Comparison of ENCODE assay signal across 8 cellular contexts in the genomic region with DNA sequence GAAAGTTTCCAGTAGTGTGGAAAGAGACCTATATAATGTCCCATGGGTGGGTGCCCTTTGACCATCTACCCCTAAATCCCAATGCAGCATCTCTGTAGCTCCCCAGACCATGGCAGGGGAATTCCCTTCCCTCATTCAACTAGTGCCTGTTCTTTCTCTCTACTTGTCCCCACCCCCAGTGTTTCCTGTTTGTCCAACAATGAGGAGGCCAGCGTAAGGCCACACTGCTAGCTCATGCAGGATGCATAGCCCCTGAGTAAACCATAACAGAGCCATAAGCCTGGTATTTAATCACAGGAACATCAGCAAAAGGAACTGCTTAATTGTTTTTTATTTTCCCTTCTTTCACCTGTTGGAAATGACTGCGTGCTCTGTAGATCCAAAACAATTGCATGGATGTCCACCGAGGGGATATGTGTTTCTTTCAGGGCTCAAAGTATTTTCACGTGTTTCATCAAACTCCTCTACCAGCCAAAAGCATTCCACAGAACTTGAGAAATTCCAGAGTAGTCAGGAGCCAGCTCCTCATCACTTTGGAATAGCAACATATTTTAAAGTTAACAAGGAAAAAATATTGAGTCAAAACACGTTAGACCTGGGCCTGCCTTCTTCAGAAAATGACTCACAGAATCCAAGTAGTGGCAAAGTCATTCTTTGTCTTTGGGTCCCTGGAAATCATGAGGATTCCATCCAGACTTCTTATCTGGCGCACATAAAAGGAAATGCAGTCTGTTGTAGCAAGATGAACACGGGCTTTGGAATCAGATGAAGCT.
DNase-seq lines count a peak whose midpoint lies in the region; ATAC-seq and TF ChIP-seq lines count a peak whose summit lies in the region.

No MANE protein-coding gene starts in this region.

- no peaks in the 10 kb centered on the region for H3K79me1 ChIP-seq in H9 (ENCODE audit: insufficient read depth, low read depth, low read length, poor library complexity, severe bottlenecking)

- no peak overlapping the region for H3K27ac ChIP-seq in H9 (ENCODE audit: insufficient read length, low read depth, low read length)
- peak overlapping the region; percentile 65 for H3K27ac ChIP-seq in lower lobe of right lung

- no peak overlapping the region for H2BK120ac ChIP-seq in H9 (ENCODE audit: low read depth, low read length, poor library complexity, severe bottlenecking)

- H3K9me3 ChIP-seq in H9 (ENCODE audit: control insufficient read depth, low read depth, low read length) (no peaks in the 10 kb centered on the region), lower lobe of right lung (no peaks in the 10 kb centered on the region), BE2C (no peaks in the 10 kb centered on the region)

- no peaks in the 10 kb centered on the region for H3K4me1 ChIP-seq in H9 (ENCODE audit: insufficient read depth, low read length)
- H3K4me1 ChIP-seq in lower lobe of right lung: peaks cover 63% of the 10 kb centered on the region
- H3K4me1 ChIP-seq in BE2C: no peaks in the 10 kb centered on the region

- H2BK20ac ChIP-seq in H9 (ENCODE audit: low read depth, low read length, poor library complexity, severe bottlenecking): no peak overlapping the region

- no peaks in the 10 kb centered on the region for H3K9me3 Mint-ChIP-seq in H9
- H3K9me3 Mint-ChIP-seq in activated T-helper 17 cell treated with anti-CD3 and anti-CD28 coated beads, Interleukin-2, amount 50 U/mL, for 72 hours: no peaks in the 10 kb centered on the region

- no peak overlapping the region for H3T11ph ChIP-seq in H9 (ENCODE audit: low read length)

- no peak overlapping the region for H2BK12ac ChIP-seq in H9 (ENCODE audit: insufficient read length, low read depth, low read length)

- H3K4me3 ChIP-seq in lower lobe of right lung (no peak overlapping the region), BE2C (ENCODE audit: low read depth, low read length) (no peak overlapping the region)

- no peak overlapping the region for H3K4ac ChIP-seq in H9 (ENCODE audit: low read depth, low read length)

- peak overlapping the region in 2 of 3 experiments; percentile 2 to 27; a peak in 1 of 7 replicates for H3K27ac Mint-ChIP-seq in H9
- peak overlapping the region; percentile 99 for H3K27ac Mint-ChIP-seq in activated T-helper 17 cell treated with anti-CD3 and anti-CD28 coated beads, Interleukin-2, amount 50 U/mL, for 72 hours

- H3K56ac ChIP-seq in H9 (ENCODE audit: insufficient read length, low read depth, low read length): no peak overlapping the region

- no peaks in the 10 kb centered on the region for H3K23me2 ChIP-seq in H9 (ENCODE audit: insufficient read length, low read depth, low read length, poor library complexity, severe bottlenecking)

- H4K8ac ChIP-seq in H9 (replicated peaks; ENCODE audit: insufficient read length, low read depth, low read length): no peak overlapping the region

- H4K91ac ChIP-seq in H9 (ENCODE audit: insufficient read length, low read depth, low read length): no peak overlapping the region

- no peaks in the 10 kb centered on the region for H3K27me3 Mint-ChIP-seq in H9 (ENCODE audit: low read depth)
- no peaks in the 10 kb centered on the region for H3K27me3 Mint-ChIP-seq in activated T-helper 17 cell treated with anti-CD3 and anti-CD28 coated beads, Interleukin-2, amount 50 U/mL, for 72 hours

- no peak overlapping the region for H2BK15ac ChIP-seq in H9 (ENCODE audit: low read depth, low read length)

- peak; percentile 62 for DNase-seq in Caki2 (ENCODE audit: low read depth)
- DNase-seq in H9: no peak
- no peak for DNase-seq in lower lobe of right lung
- DNase-seq in BE2C: no peak
- DNase-seq in NCI-H510A (lab: John Stamatoyannopoulos, UW): no peak
- DNase-seq in LoVo (ENCODE audit: low spot score): no peak
- no peak for DNase-seq in GM13977 (ENCODE audit: low spot score)

- no peak overlapping the region for H4K5ac ChIP-seq in H9 (ENCODE audit: insufficient read length, low read depth, low read length)

- no peaks in the 10 kb centered on the region for H3K79me2 ChIP-seq in H9 (ENCODE audit: insufficient read depth, low read length)

- no peak overlapping the region for H2AFZ ChIP-seq in H9 (ENCODE audit: low read length)

- no peak overlapping the region for H2BK5ac ChIP-seq in H9 (ENCODE audit: insufficient read length, low read length)

- no CpG with 5 or more reads among the region's 7 CpGs for WGBS in H9 (ENCODE audit: extremely low coverage, insufficient read length, low lambda C conversion rate)

- no peak overlapping the region for H3K23ac ChIP-seq in H9 (ENCODE audit: insufficient read length, low read depth, low read length)

- H3K4me3 Mint-ChIP-seq in H9: no peak overlapping the region
- peak overlapping the region; percentile 79 for H3K4me3 Mint-ChIP-seq in activated T-helper 17 cell treated with anti-CD3 and anti-CD28 coated beads, Interleukin-2, amount 50 U/mL, for 72 hours

- H4K20me1 ChIP-seq in H9 (ENCODE audit: control insufficient read depth, insufficient read depth, insufficient read length): no peaks in the 10 kb centered on the region

- H3K14ac ChIP-seq in H9 (ENCODE audit: insufficient read depth, low read length): no peak overlapping the region

- intact Hi-C loops in lower lobe of right lung (cut with DNase I): no loop called here

- in situ Hi-C loops in Caki2 (cut with HindIII; ENCODE audit: low pct_unique_long_range_greater_than_20kb, low sequenced_read_pairs) (no loop called here), GM13977 (cut with MboI; ENCODE audit: low pct_unique_long_range_greater_than_20kb, low sequenced_read_pairs, unreplicated experiment) (loop anchor here (10.0 kb wide), 1 partner anchor 63 kb away; no protein-coding TSS in a partner anchor)

- TF ChIP-seq CTCF in H9 (conservative IDR thresholded peaks at IDR 0.05): no peak
- TF ChIP-seq CTCF in lower lobe of right lung (IDR thresholded peaks at IDR 0.05): no peak
- TF ChIP-seq CTCF in BE2C (IDR thresholded peaks at IDR 0.05; ENCODE audit: low read depth, low read length): no peak
- no peak for TF ChIP-seq CTCF in GM13977 (IDR thresholded peaks at IDR 0.05; ENCODE audit: extremely low read depth, insufficient read depth, missing control alignments)

- H3K36me3 ChIP-seq in lower lobe of right lung (peaks cover 51% of the 10 kb centered on the region), BE2C (peaks cover 7% of the 10 kb centered on the region)

- peaks cover 5 to 65% (median 11%) of the 10 kb centered on the region in 3 experiments; a peak in 5 of 7 replicates for H3K36me3 Mint-ChIP-seq in H9 (ENCODE audit: insufficient read depth in 1 of 3, low read depth in 3 of 3)
- H3K36me3 Mint-ChIP-seq in activated T-helper 17 cell treated with anti-CD3 and anti-CD28 coated beads, Interleukin-2, amount 50 U/mL, for 72 hours (ENCODE audit: low read depth): peaks cover 86% of the 10 kb centered on the region

- no peak overlapping the region for H3K9ac ChIP-seq in H9 (ENCODE audit: extremely low read depth, insufficient read length, low read length)

- H3K18ac ChIP-seq in H9 (ENCODE audit: insufficient read length, low read depth, low read length): no peak overlapping the region

- peak; percentile 37 for ATAC-seq in activated T-helper 17 cell treated with anti-CD3 and anti-CD28 coated beads, Interleukin-2, amount 50 U/mL, for 72 hours (replicated peaks)
- ATAC-seq in lower lobe of right lung: no peak

- H3K27me3 ChIP-seq in H9 (ENCODE audit: insufficient read depth, low read length) (no peaks in the 10 kb centered on the region), lower lobe of right lung (ENCODE audit: low read depth) (no peaks in the 10 kb centered on the region), BE2C (no peaks in the 10 kb centered on the region)

- no peak overlapping the region for H2AK5ac ChIP-seq in H9 (ENCODE audit: insufficient read length, low read length)

- H3K4me2 ChIP-seq in H9 (ENCODE audit: insufficient read depth, insufficient read length, low read length): no peak overlapping the region

- peaks cover 2 to 6% of the 10 kb centered on the region in 2 experiments; a peak in 3 of 4 replicates for H3K4me1 Mint-ChIP-seq in H9
- peaks cover 73% of the 10 kb centered on the region for H3K4me1 Mint-ChIP-seq in activated T-helper 17 cell treated with anti-CD3 and anti-CD28 coated beads, Interleukin-2, amount 50 U/mL, for 72 hours
